18 cellular contexts compared by ENCODE assay signal in the genomic region with DNA sequence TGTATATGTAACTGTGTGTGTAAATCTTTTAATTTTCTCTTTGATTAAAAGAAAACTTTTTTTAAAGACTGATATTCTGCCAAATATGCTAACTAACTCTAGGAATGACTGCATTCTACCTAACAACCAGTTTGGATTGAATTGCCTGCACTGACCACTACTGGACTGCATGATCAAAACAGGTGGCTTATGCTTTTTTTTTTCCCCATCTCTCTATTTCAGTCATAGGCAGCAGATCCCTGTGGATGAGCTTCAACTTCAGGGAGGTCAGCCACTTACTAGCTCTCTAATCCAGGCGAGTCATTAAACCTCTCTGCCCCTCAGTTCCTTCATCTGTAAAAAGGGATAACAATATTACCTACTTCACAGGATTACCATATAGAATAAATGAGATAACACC.
DNase-seq lines count a peak whose midpoint lies in the region; TF ChIP-seq lines count a peak whose summit lies in the region.
"Had no signal": no experiment of that assay in that cellular context is flagged by ENCODE, and none has a peak within 500 bp of the region (broad histone marks: within the 10 kb centered on the region; RNA-seq: fewer than 3 reads in every experiment).

No MANE protein-coding gene starts in this region.

- no peak overlapping the region for H3K18ac ChIP-seq in mesenchymal stem cell (ENCODE audit: low read depth in 1 of 2, low read length in 2 of 2)

- H3K23ac ChIP-seq in mesenchymal stem cell (ENCODE audit: low read length in 2 of 2): no peak overlapping the region

- H3K4ac ChIP-seq in mesenchymal stem cell (ENCODE audit: low read depth in 1 of 2, low read length in 2 of 2): no peak overlapping the region

- no peak overlapping the region for H3K27ac ChIP-seq in testis
- no peak overlapping the region for H3K27ac ChIP-seq in mesenchymal stem cell (ENCODE audit: low read length, poor library complexity, severe bottlenecking)
- H3K27ac ChIP-seq: HL-60 had no signal

- no peak overlapping the region for H4K8ac ChIP-seq in mesenchymal stem cell (ENCODE audit: low read length)

- no peak overlapping the region for H2AFZ ChIP-seq in Loucy (ENCODE audit: low read length)
- no peak overlapping the region for H2AFZ ChIP-seq in mesenchymal stem cell (ENCODE audit: low read depth, low read length)

- H3K36me3 ChIP-seq in Loucy (ENCODE audit: insufficient read depth, low read length) (no peaks in the 10 kb centered on the region), testis (ENCODE audit: low read depth, missing control alignments) (no peaks in the 10 kb centered on the region), MG63 (no peaks in the 10 kb centered on the region), mesenchymal stem cell (ENCODE audit: control insufficient read depth in 1 of 2, insufficient read depth in 2 of 2, low read depth in 1 of 2, low read length in 2 of 2) (no peaks in the 10 kb centered on the region)
- H3K36me3 ChIP-seq: esophagus squamous epithelium had no signal

- H3F3A ChIP-seq in Loucy (ENCODE audit: low read depth): no peaks in the 10 kb centered on the region

- TF ChIP-seq CTCF in Loucy (conservative IDR thresholded peaks at IDR 0.05; ENCODE audit: low read length): peak; percentile 31; the same call in 1 of the 2 replicates
- peak; percentile 19 for TF ChIP-seq CTCF in astrocyte of the cerebellum (IDR thresholded peaks at IDR 0.05; ENCODE audit: low read depth, low read length, missing control alignments)
- no peak for TF ChIP-seq CTCF in testis (IDR thresholded peaks at IDR 0.05)

- H2AK5ac ChIP-seq in mesenchymal stem cell (ENCODE audit: low read length, severe bottlenecking): no peak overlapping the region

- H3K79me2 ChIP-seq in Loucy (ENCODE audit: insufficient read depth, low read length): no peaks in the 10 kb centered on the region

- H3K79me1 ChIP-seq in mesenchymal stem cell (replicated peaks; ENCODE audit: low read length, poor library complexity, severe bottlenecking): no peaks in the 10 kb centered on the region

- H3K4me3 ChIP-seq in Loucy (ENCODE audit: low read length, poor library complexity, severe bottlenecking) (no peak overlapping the region), astrocyte of the cerebellum (ENCODE audit: low read depth, low read length) (no peak overlapping the region), testis (no peak overlapping the region), MG63 (no peak overlapping the region), mesenchymal stem cell (ENCODE audit: insufficient read depth in 1 of 2, low read depth in 1 of 2, low read length in 2 of 2) (no peak overlapping the region)
- H3K4me3 ChIP-seq: esophagus squamous epithelium, mucosa of descending colon had no signal

- H2BK120ac ChIP-seq in mesenchymal stem cell (ENCODE audit: low read depth, low read length): no peak overlapping the region

- 95 to 100% methylated on average over 1 of the region's 1 CpG for WGBS in testis, 2 donors
- 92% methylated on average over 1 of the region's 1 CpG for WGBS in mesenchymal stem cell

- TF ChIP-seq POLR2A in testis (IDR thresholded peaks at IDR 0.05): no peak

- H3K27me3 ChIP-seq in Loucy (ENCODE audit: insufficient read depth, low read length, poor library complexity, severe bottlenecking) (no peaks in the 10 kb centered on the region), testis (no peaks in the 10 kb centered on the region), MG63 (no peaks in the 10 kb centered on the region), mesenchymal stem cell (ENCODE audit: control insufficient read depth in 1 of 2, insufficient read depth in 1 of 2, low read length in 2 of 2) (no peaks in the 10 kb centered on the region)

- no peak overlapping the region for H2BK12ac ChIP-seq in mesenchymal stem cell (ENCODE audit: low read length in 2 of 2)

- H3K4me1 ChIP-seq in Loucy (ENCODE audit: insufficient read depth, low read length, poor library complexity, severe bottlenecking) (peaks cover 10% of the 10 kb centered on the region), testis (no peaks in the 10 kb centered on the region), mesenchymal stem cell (ENCODE audit: control insufficient read depth, insufficient read depth, low read depth, low read length) (peaks cover 4% of the 10 kb centered on the region)

- in situ Hi-C loops in ACHN (cut with HindIII; ENCODE audit: low pct_ligation_motif_present, low pct_unique_long_range_greater_than_20kb, low sequenced_read_pairs): no loop called here
- in situ Hi-C loops in astrocyte of the cerebellum (cut with HindIII; ENCODE audit: low sequenced_read_pairs): no loop called here

- H4K20me1 ChIP-seq in Loucy (ENCODE audit: insufficient read depth, low read length, poor library complexity, severe bottlenecking): no peaks in the 10 kb centered on the region

- H3K9ac ChIP-seq in Loucy (ENCODE audit: low read depth, low read length, poor library complexity, severe bottlenecking): no peak overlapping the region
- no peak overlapping the region for H3K9ac ChIP-seq in mesenchymal stem cell (ENCODE audit: low read length)

- H3K4me2 ChIP-seq in Loucy (ENCODE audit: low read depth, low read length, poor library complexity, severe bottlenecking) (no peak overlapping the region), mesenchymal stem cell (ENCODE audit: low read length, poor library complexity, severe bottlenecking) (no peak overlapping the region)

- DNase-seq in ACHN (peak; percentile 63), astrocyte of the cerebellum (ENCODE audit: low read depth) (no peak), kidney tubule cell (ENCODE audit: low spot score) (peak; percentile 56), DMS153 (lab: John Stamatoyannopoulos, UW) (no peak), testis (no peak), MG63 (no peak), mesenchymal stem cell (no peak)
- DNase-seq: activated CD8-positive, alpha-beta T cell treated with anti-CD3 and anti-CD28 coated beads, Interleukin-2, amount 10 ng/mL, durations not matched to agents 7 days and 5 days; anterior cingulate cortex; Calu3; cortex of kidney; esophagus squamous epithelium; mucosa of descending colon; occipital lobe; small intestine; trophoblast cell had no signal

- no peak overlapping the region for H2BK5ac ChIP-seq in mesenchymal stem cell (ENCODE audit: low read depth, low read length, poor library complexity, severe bottlenecking)

- no peak overlapping the region for H2BK15ac ChIP-seq in mesenchymal stem cell (ENCODE audit: low read depth, poor library complexity, severe bottlenecking)

- no peak overlapping the region for H3K14ac ChIP-seq in mesenchymal stem cell (ENCODE audit: low read length in 2 of 2)

- intact Hi-C loops in testis (cut with DNase I; ENCODE audit: low total_unique reads): no loop called here

- H3K9me3 ChIP-seq in Loucy (ENCODE audit: insufficient read depth, low read depth, low read length) (no peaks in the 10 kb centered on the region), testis (no peaks in the 10 kb centered on the region), MG63 (peaks cover 15% of the 10 kb centered on the region), mesenchymal stem cell (ENCODE audit: control insufficient read depth, low read length) (no peaks in the 10 kb centered on the region)
- H3K9me3 ChIP-seq: esophagus squamous epithelium, mucosa of descending colon had no signal

- H4K91ac ChIP-seq in mesenchymal stem cell (ENCODE audit: low read length): no peak overlapping the region

- no peaks in the 10 kb centered on the region for H3K9me2 ChIP-seq in Loucy (replicated peaks; ENCODE audit: low read depth, low read length)

Comparison
In these comparisons a context has a peak if more than half of its experiments do, and no peak if none do; other contexts are left out.
1. DNase-seq: peak in ACHN (single experiment) and kidney tubule cell (single experiment); none in astrocyte of the cerebellum (single experiment), DMS153 (single experiment), testis (single experiment), MG63 (single experiment) and mesenchymal stem cell (single experiment).
2. CTCF ChIP-seq: peak in Loucy (single experiment) and astrocyte of the cerebellum (single experiment); none in testis (0 of 3).